Comparison of ENCODE assay signal across 1 cellular context in genomic region chr21:24897883-24898282, GRCh38.
TF ChIP-seq lines count a peak whose summit lies in the region.

No MANE protein-coding gene starts in this region.

TF ChIP-seq in GM12878, 131 proteins besides CTCF, POLR2A, EP300 and RAD21 (continued from another document):
- no peak for TF ChIP-seq ZBTB40 (IDR thresholded peaks at IDR 0.05; ENCODE audit: borderline replicate concordance)
